ENCODE assay signal across 1 cellular context in the genomic region with DNA sequence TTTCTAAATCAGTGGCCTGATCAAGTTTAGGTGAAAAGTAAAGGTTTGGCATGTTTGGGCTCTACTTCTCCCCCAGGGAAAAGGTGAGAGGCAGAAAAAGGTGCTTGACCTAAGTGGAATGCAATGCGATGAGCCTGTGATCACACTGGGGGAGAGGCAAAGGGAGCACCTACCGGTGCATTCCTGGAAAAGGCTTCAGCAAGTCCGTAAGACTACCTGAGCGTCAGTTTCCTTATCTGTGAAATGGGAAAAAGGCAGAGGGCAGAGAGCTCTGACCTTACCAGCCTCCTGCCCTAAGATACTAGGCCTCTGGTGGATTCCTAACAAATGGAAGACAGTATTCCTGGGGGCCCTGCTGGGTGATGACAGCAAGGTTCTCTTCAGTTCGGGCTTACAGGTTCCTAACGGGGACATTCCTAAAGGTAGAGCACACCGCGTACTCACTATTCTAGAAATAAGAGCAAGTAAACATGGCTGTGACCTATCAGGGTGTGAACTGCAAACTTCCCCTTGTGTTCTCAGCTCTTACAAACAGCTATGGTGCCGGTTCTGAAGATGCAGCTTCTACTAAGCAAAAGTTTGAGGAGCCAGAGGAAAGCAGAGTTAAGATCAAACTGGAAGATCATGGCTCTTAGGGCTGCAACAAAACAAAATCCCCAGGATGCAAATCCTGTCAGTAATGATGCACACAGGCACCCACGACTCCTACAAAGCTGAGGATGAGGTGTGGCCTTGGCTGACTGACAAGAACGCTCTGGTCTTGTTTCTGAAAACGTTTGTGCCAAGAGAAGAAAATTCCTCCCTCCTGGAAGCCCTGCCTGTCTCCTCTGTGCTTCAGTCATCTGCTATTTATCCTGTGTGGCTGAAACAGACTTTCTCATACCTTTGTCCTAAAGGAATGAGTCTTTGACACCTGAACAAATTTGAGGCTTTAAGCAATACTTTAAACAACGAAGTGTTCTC.
TF ChIP-seq lines count a peak whose summit lies in the region.

No MANE protein-coding gene starts in this region.

TF ChIP-seq in GM23338, 12 proteins besides CTCF, POLR2A, EP300 and RAD21 (continued from another document):
- TF ChIP-seq, protein P1, sequence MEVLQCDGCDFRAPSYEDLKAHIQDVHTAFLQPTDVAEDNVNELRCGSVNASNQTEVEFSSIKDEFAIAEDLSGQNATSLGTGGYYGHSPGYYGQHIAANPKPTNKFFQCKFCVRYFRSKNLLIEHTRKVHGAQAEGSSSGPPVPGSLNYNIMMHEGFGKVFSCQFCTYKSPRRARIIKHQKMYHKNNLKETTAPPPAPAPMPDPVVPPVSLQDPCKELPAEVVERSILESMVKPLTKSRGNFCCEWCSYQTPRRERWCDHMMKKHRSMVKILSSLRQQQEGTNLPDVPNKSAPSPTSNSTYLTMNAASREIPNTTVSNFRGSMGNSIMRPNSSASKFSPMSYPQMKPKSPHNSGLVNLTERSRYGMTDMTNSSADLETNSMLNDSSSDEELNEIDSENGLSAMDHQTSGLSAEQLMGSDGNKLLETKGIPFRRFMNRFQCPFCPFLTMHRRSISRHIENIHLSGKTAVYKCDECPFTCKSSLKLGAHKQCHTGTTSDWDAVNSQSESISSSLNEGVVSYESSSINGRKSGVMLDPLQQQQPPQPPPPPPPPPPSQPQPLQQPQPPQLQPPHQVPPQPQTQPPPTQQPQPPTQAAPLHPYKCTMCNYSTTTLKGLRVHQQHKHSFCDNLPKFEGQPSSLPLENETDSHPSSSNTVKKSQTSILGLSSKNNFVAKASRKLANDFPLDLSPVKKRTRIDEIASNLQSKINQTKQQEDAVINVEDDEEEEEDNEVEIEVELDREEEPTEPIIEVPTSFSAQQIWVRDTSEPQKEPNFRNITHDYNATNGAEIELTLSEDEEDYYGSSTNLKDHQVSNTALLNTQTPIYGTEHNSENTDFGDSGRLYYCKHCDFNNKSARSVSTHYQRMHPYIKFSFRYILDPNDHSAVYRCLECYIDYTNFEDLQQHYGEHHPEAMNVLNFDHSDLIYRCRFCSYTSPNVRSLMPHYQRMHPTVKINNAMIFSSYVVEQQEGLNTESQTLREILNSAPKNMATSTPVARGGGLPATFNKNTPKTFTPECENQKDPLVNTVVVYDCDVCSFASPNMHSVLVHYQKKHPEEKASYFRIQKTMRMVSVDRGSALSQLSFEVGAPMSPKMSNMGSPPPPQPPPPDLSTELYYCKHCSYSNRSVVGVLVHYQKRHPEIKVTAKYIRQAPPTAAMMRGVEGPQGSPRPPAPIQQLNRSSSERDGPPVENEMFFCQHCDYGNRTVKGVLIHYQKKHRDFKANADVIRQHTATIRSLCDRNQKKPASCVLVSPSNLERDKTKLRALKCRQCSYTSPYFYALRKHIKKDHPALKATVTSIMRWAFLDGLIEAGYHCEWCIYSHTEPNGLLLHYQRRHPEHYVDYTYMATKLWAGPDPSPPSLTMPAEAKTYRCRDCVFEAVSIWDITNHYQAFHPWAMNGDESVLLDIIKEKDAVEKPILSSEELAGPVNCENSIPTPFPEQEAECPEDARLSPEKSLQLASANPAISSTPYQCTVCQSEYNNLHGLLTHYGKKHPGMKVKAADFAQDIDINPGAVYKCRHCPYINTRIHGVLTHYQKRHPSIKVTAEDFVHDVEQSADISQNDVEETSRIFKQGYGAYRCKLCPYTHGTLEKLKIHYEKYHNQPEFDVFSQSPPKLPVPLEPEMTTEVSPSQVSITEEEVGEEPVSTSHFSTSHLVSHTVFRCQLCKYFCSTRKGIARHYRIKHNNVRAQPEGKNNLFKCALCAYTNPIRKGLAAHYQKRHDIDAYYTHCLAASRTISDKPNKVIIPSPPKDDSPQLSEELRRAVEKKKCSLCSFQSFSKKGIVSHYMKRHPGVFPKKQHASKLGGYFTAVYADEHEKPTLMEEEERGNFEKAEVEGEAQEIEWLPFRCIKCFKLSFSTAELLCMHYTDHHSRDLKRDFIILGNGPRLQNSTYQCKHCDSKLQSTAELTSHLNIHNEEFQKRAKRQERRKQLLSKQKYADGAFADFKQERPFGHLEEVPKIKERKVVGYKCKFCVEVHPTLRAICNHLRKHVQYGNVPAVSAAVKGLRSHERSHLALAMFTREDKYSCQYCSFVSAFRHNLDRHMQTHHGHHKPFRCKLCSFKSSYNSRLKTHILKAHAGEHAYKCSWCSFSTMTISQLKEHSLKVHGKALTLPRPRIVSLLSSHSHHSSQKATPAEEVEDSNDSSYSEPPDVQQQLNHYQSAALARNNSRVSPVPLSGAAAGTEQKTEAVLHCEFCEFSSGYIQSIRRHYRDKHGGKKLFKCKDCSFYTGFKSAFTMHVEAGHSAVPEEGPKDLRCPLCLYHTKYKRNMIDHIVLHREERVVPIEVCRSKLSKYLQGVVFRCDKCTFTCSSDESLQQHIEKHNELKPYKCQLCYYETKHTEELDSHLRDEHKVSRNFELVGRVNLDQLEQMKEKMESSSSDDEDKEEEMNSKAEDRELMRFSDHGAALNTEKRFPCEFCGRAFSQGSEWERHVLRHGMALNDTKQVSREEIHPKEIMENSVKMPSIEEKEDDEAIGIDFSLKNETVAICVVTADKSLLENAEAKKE (CRISPR knock-in tag; IDR thresholded peaks at IDR 0.05) = no peak
- TF ChIP-seq EZH2phosphoT487 (IDR thresholded peaks at IDR 0.05; ENCODE audit: unreplicated experiment) (no peak), POLR2AphosphoS5 (IDR thresholded peaks at IDR 0.05; ENCODE audit: low read depth) (no peak), ZNF114 (CRISPR knock-in tag; IDR thresholded peaks at IDR 0.05) (no peak), EZH2 (IDR thresholded peaks at IDR 0.05; ENCODE audit: low read depth, unreplicated experiment) (no peak)
- TF ChIP-seq, protein P2, sequence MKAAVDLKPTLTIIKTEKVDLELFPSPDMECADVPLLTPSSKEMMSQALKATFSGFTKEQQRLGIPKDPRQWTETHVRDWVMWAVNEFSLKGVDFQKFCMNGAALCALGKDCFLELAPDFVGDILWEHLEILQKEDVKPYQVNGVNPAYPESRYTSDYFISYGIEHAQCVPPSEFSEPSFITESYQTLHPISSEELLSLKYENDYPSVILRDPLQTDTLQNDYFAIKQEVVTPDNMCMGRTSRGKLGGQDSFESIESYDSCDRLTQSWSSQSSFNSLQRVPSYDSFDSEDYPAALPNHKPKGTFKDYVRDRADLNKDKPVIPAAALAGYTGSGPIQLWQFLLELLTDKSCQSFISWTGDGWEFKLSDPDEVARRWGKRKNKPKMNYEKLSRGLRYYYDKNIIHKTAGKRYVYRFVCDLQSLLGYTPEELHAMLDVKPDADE (IDR thresholded peaks at IDR 0.05) = no peak
